Comparison of ENCODE assay signal across 13 cellular contexts in genomic region chr7:138565451-138566114, GRCh38.
DNase-seq lines count a peak whose midpoint lies in the region; ATAC-seq and TF ChIP-seq lines count a peak whose summit lies in the region.
"Had no signal": no experiment of that assay in that cellular context is flagged by ENCODE, and none has a peak within 500 bp of the region (broad histone marks: within the 10 kb centered on the region; RNA-seq: fewer than 3 reads in every experiment).

No MANE protein-coding gene starts in this region.

- H3K27ac ChIP-seq in breast epithelium: no peak overlapping the region
- H3K27ac ChIP-seq in substantia nigra (ENCODE audit: low read depth, low read length, poor library complexity, severe bottlenecking): no peak overlapping the region
- H3K27ac ChIP-seq: gastroesophageal sphincter had no signal

- TF ChIP-seq CTCF in MCF 10A (IDR thresholded peaks at IDR 0.05; ENCODE audit: unreplicated experiment) (no peak), breast epithelium (IDR thresholded peaks at IDR 0.05) (no peak), fibroblast of villous mesenchyme (IDR thresholded peaks at IDR 0.05; ENCODE audit: insufficient read depth, low read depth, low read length) (no peak)

- H3K4me3 ChIP-seq in breast epithelium: no peak overlapping the region
- H3K4me3 ChIP-seq in fibroblast of villous mesenchyme (ENCODE audit: low read depth, low read length): no peak overlapping the region
- H3K4me3 ChIP-seq: gastroesophageal sphincter, MG63 had no signal

- H3K4me3 Mint-ChIP-seq in MCF 10A (ENCODE audit: unreplicated experiment): no peak overlapping the region
- H3K4me3 Mint-ChIP-seq in activated CD4-positive, alpha-beta memory T cell treated with anti-CD3 and anti-CD28 coated beads, Interleukin-2, amount 10 ng/mL, durations not matched to agents 7 days and 5 days: no peak overlapping the region
- H3K4me3 Mint-ChIP-seq: activated T-helper 17 cell treated with anti-CD3 and anti-CD28 coated beads, Interleukin-2, amount 50 U/mL, for 72 hours; CD8-positive, alpha-beta memory T cell had no signal

- no peak overlapping the region for H3K27ac Mint-ChIP-seq in MCF 10A (ENCODE audit: low read depth, unreplicated experiment)
- no peak overlapping the region for H3K27ac Mint-ChIP-seq in activated CD4-positive, alpha-beta memory T cell treated with anti-CD3 and anti-CD28 coated beads, Interleukin-2, amount 10 ng/mL, durations not matched to agents 7 days and 5 days
- H3K27ac Mint-ChIP-seq: activated T-helper 17 cell treated with anti-CD3 and anti-CD28 coated beads, Interleukin-2, amount 50 U/mL, for 72 hours had no signal

- H3K4me1 ChIP-seq in breast epithelium: no peaks in the 10 kb centered on the region
- H3K4me1 ChIP-seq: gastroesophageal sphincter had no signal

- H3K36me3 ChIP-seq in breast epithelium: peaks cover under 1% of the 10 kb centered on the region

- CTCF ChIA-PET in MCF 10A (lab: Yijun Ruan, JAX): interaction anchor here (0.6 kb wide), 1 partner anchor 15 kb away, joined by 3 read pairs; no protein-coding TSS in a partner anchor
- CTCF ChIA-PET in activated CD4-positive, alpha-beta memory T cell treated with anti-CD3 and anti-CD28 coated beads, Interleukin-2, amount 10 ng/mL, durations not matched to agents 7 days and 5 days (lab: Charles Lee): no interaction called here

- H3K9me3 Mint-ChIP-seq in MCF 10A (ENCODE audit: unreplicated experiment): peaks cover 28% of the 10 kb centered on the region
- peaks cover 40% of the 10 kb centered on the region for H3K9me3 Mint-ChIP-seq in activated CD4-positive, alpha-beta memory T cell treated with anti-CD3 and anti-CD28 coated beads, Interleukin-2, amount 10 ng/mL, durations not matched to agents 7 days and 5 days

- peaks cover 54 to 64% of the 10 kb centered on the region in 2 donors for H3K9me3 ChIP-seq in breast epithelium
- H3K9me3 ChIP-seq: MG63 had no signal

- no peaks in the 10 kb centered on the region for H3K4me1 Mint-ChIP-seq in MCF 10A (ENCODE audit: insufficient read depth, unreplicated experiment)
- no peaks in the 10 kb centered on the region for H3K4me1 Mint-ChIP-seq in activated CD4-positive, alpha-beta memory T cell treated with anti-CD3 and anti-CD28 coated beads, Interleukin-2, amount 10 ng/mL, durations not matched to agents 7 days and 5 days
- H3K4me1 Mint-ChIP-seq: activated T-helper 17 cell treated with anti-CD3 and anti-CD28 coated beads, Interleukin-2, amount 50 U/mL, for 72 hours had no signal

- peaks cover 58% of the 10 kb centered on the region for H3K36me3 Mint-ChIP-seq in MCF 10A (ENCODE audit: insufficient read depth, unreplicated experiment)
- peaks cover 89% of the 10 kb centered on the region for H3K36me3 Mint-ChIP-seq in activated CD4-positive, alpha-beta memory T cell treated with anti-CD3 and anti-CD28 coated beads, Interleukin-2, amount 10 ng/mL, durations not matched to agents 7 days and 5 days (ENCODE audit: low read depth)

- H3K27me3 ChIP-seq in breast epithelium: no peaks in the 10 kb centered on the region
- H3K27me3 ChIP-seq: gastroesophageal sphincter, MG63 had no signal

- no peak for ATAC-seq in GM18909 (IDR thresholded peaks at IDR 0.05; ENCODE audit: poor library complexity, unreplicated experiment)
- no peak for ATAC-seq in HG02678 (IDR thresholded peaks at IDR 0.05; ENCODE audit: unreplicated experiment)
- ATAC-seq: activated T-helper 17 cell treated with anti-CD3 and anti-CD28 coated beads, Interleukin-2, amount 50 U/mL, for 72 hours; gastroesophageal sphincter had no signal

- no peak for TF ChIP-seq POLR2A in breast epithelium (IDR thresholded peaks at IDR 0.05)

- POLR2A ChIA-PET in MCF 10A (lab: Yijun Ruan, JAX): no interaction called here
- POLR2A ChIA-PET in activated CD4-positive, alpha-beta memory T cell treated with anti-CD3 and anti-CD28 coated beads, Interleukin-2, amount 10 ng/mL, durations not matched to agents 7 days and 5 days (lab: Charles Lee): no interaction called here

- BruUV-seq in MCF 10A (replicated peaks; lab: Mats Ljungman, UMichigan): no TSS peak

- H3K27me3 Mint-ChIP-seq in MCF 10A (ENCODE audit: insufficient read depth, unreplicated experiment): no peaks in the 10 kb centered on the region
- H3K27me3 Mint-ChIP-seq in activated CD4-positive, alpha-beta memory T cell treated with anti-CD3 and anti-CD28 coated beads, Interleukin-2, amount 10 ng/mL, durations not matched to agents 7 days and 5 days: no peaks in the 10 kb centered on the region
- H3K27me3 Mint-ChIP-seq: activated T-helper 17 cell treated with anti-CD3 and anti-CD28 coated beads, Interleukin-2, amount 50 U/mL, for 72 hours had no signal

- DNase-seq in MCF 10A (ENCODE audit: unreplicated experiment) (peak; percentile 6), breast epithelium (ENCODE audit: low spot score in 2 of 2) (no peak), SKM-1 treated with dmso at 0.1 percent for 144 hours (lab: John Stamatoyannopoulos, UW; ENCODE audit: unreplicated experiment) (peak; percentile 96), fibroblast of villous mesenchyme (ENCODE audit: low read depth) (peak; percentile 74), substantia nigra (lab: John Stamatoyannopoulos, UW) (no peak)
- no peak for DNase-seq in activated CD4-positive, alpha-beta memory T cell treated with anti-CD3 and anti-CD28 coated beads, Interleukin-2, amount 10 ng/mL, durations not matched to agents 7 days and 5 days
- DNase-seq: CD8-positive, alpha-beta memory T cell; MG63; T-helper 1 cell had no signal

- intact Hi-C loops in MCF 10A (cut with micrococcal nuclease) (no loop called here), breast epithelium (cut with DNase I; ENCODE audit: low total_unique reads) (loop anchor here (10.0 kb wide), 1 partner anchor 849 kb away; no protein-coding TSS in a partner anchor)

Comparison
In these comparisons a context has a peak if more than half of its experiments do, and no peak if none do; other contexts are left out.
1. DNase-seq: peak in MCF 10A (single experiment), SKM-1 treated with dmso at 0.1 percent for 144 hours (single experiment) and fibroblast of villous mesenchyme (single experiment); none in breast epithelium (0 of 2), activated CD4-positive, alpha-beta memory T cell treated with anti-CD3 and anti-CD28 coated beads, Interleukin-2, amount 10 ng/mL, durations not matched to agents 7 days and 5 days (single experiment) and substantia nigra (0 of 49).